In genomic region chr9:96618209-96619108, GRCh38 we compare ENCODE assay signal across 9 cellular contexts. TPM values are rescaled to one million over a fixed set of nuclear protein-coding genes. Genes with fewer than 3 reads are reported as not detected.
DNase-seq lines count a peak whose midpoint lies in the region; ATAC-seq and TF ChIP-seq lines count a peak whose summit lies in the region.
"Had no signal": no experiment of that assay in that cellular context is flagged by ENCODE, and none has a peak within 500 bp of the region (broad histone marks: within the 10 kb centered on the region; RNA-seq: fewer than 3 reads in every experiment).

No MANE protein-coding gene starts in this region.

- ATAC-seq in stimulated activated naive B cell treated with anti-CD40 and anti-IgM and Interleukin-4, amounts not matched to agents 10 μg/mL and 1 μg/mL and 100 μg/mL, for 72 hours (replicated peaks) = no peak

- H3K79me2 ChIP-seq in ACC112 (ENCODE audit: control insufficient read depth, insufficient read depth, low read length, unreplicated experiment) = peaks cover 8% of the 10 kb centered on the region

- H3K27me3 ChIP-seq in ACC112 (ENCODE audit: insufficient read depth, low read length) (no peaks in the 10 kb centered on the region), endodermal cell (ENCODE audit: control insufficient read depth, insufficient read depth, low read length, poor library complexity, severe bottlenecking) (no peaks in the 10 kb centered on the region)

- peak overlapping the region; percentile 62 for H3K4me3 Mint-ChIP-seq in activated CD4-positive, alpha-beta memory T cell treated with anti-CD3 and anti-CD28 coated beads for 36 hours
- peak overlapping the region; percentile 63 for H3K4me3 Mint-ChIP-seq in endodermal cell
- H3K4me3 Mint-ChIP-seq in stimulated activated naive B cell treated with anti-CD40 and anti-IgM and Interleukin-4, amounts not matched to agents 10 μg/mL and 1 μg/mL and 100 μg/mL, for 72 hours = peak overlapping the region; percentile 74 to 77

- H2AFZ ChIP-seq in ACC112 (ENCODE audit: low read length, unreplicated experiment) = peak overlapping the region; percentile 85

- DNase-seq in HFF-Myc (ENCODE audit: extremely low read depth, low read depth) (no peak), endodermal cell (peak; percentile 75), medulla oblongata (ENCODE audit: extremely low spot score) (peak; percentile 64), GDM1 (lab: John Stamatoyannopoulos, UW) (no peak), SHP77 treated with DMSO at 0.1 percent for 48 hours (lab: John Stamatoyannopoulos, UW) (no peak)
- DNase-seq in activated CD4-positive, alpha-beta memory T cell treated with anti-CD3 and anti-CD28 coated beads for 36 hours = peak; percentile 36
- DNase-seq in stimulated activated naive B cell treated with anti-CD40 and anti-IgM and Interleukin-4, amounts not matched to agents 10 μg/mL and 1 μg/mL and 100 μg/mL, for 72 hours = no peak

- POLR2A ChIA-PET in activated CD4-positive, alpha-beta memory T cell treated with anti-CD3 and anti-CD28 coated beads for 36 hours (lab: Charles Lee) = interaction anchor here (0.6 kb wide), 1 partner anchor 1353 kb away, joined by 4 read pairs; no protein-coding TSS in a partner anchor

- no peak overlapping the region for H3K27ac Mint-ChIP-seq in activated CD4-positive, alpha-beta memory T cell treated with anti-CD3 and anti-CD28 coated beads for 36 hours
- no peak overlapping the region for H3K27ac Mint-ChIP-seq in endodermal cell
- H3K27ac Mint-ChIP-seq in stimulated activated naive B cell treated with anti-CD40 and anti-IgM and Interleukin-4, amounts not matched to agents 10 μg/mL and 1 μg/mL and 100 μg/mL, for 72 hours = no peak overlapping the region

- H3K36me3 ChIP-seq in ACC112 (ENCODE audit: insufficient read depth, low read length) = no peaks in the 10 kb centered on the region
- no peaks in the 10 kb centered on the region for H3K36me3 ChIP-seq in endodermal cell (ENCODE audit: control insufficient read depth, insufficient read depth, low read length)

- H3K36me3 Mint-ChIP-seq in activated CD4-positive, alpha-beta memory T cell treated with anti-CD3 and anti-CD28 coated beads for 36 hours = no peaks in the 10 kb centered on the region
- no peaks in the 10 kb centered on the region for H3K36me3 Mint-ChIP-seq in endodermal cell (ENCODE audit: low read depth)
- no peaks in the 10 kb centered on the region for H3K36me3 Mint-ChIP-seq in stimulated activated naive B cell treated with anti-CD40 and anti-IgM and Interleukin-4, amounts not matched to agents 10 μg/mL and 1 μg/mL and 100 μg/mL, for 72 hours

- CTCF ChIA-PET in activated CD4-positive, alpha-beta memory T cell treated with anti-CD3 and anti-CD28 coated beads for 36 hours (lab: Charles Lee) = interaction anchor here (0.6 to 1.5 kb wide), 6 partner anchors 32 to 290 kb away, joined by 3 to 4 read pairs (median 4); no protein-coding TSS in a partner anchor

- intact Hi-C loops in activated CD4-positive, alpha-beta memory T cell treated with anti-CD3 and anti-CD28 coated beads for 36 hours (cut with micrococcal nuclease) = no loop called here

- peaks cover 33% of the 10 kb centered on the region for H3K27me3 Mint-ChIP-seq in activated CD4-positive, alpha-beta memory T cell treated with anti-CD3 and anti-CD28 coated beads for 36 hours
- peaks cover 4% of the 10 kb centered on the region for H3K27me3 Mint-ChIP-seq in endodermal cell (ENCODE audit: insufficient read depth)
- H3K27me3 Mint-ChIP-seq in stimulated activated naive B cell treated with anti-CD40 and anti-IgM and Interleukin-4, amounts not matched to agents 10 μg/mL and 1 μg/mL and 100 μg/mL, for 72 hours = peaks cover 34 to 62% of the 10 kb centered on the region in 2 donors

- H3K4me1 ChIP-seq in ACC112 (ENCODE audit: control insufficient read depth, insufficient read depth, low read length, unreplicated experiment) = peaks cover 20% of the 10 kb centered on the region
- H3K4me1 ChIP-seq in endodermal cell (ENCODE audit: control insufficient read depth, insufficient read depth, low read length) = peaks cover 8% of the 10 kb centered on the region

- peak overlapping the region; percentile 10; the same call in 1 of the 2 replicates for H3K27ac ChIP-seq in ACC112 (ENCODE audit: low read depth, low read length)
- H3K27ac ChIP-seq in endodermal cell (ENCODE audit: low read depth, low read length) = no peak overlapping the region

- peak overlapping the region; percentile 79 for H3K4me3 ChIP-seq in ACC112 (ENCODE audit: low read depth, low read length)
- peak overlapping the region; percentile 61 for H3K4me3 ChIP-seq in HFF-Myc (replicated peaks; ENCODE audit: low read depth, low read length)
- peak overlapping the region; percentile 91 for H3K4me3 ChIP-seq in endodermal cell (ENCODE audit: low read length)
- H3K4me3 ChIP-seq: GM12878 had no signal

- no peaks in the 10 kb centered on the region for H3K9me3 ChIP-seq in endodermal cell (ENCODE audit: control insufficient read depth, low read length)

- no peaks in the 10 kb centered on the region for H3K9me3 Mint-ChIP-seq in activated CD4-positive, alpha-beta memory T cell treated with anti-CD3 and anti-CD28 coated beads for 36 hours
- H3K9me3 Mint-ChIP-seq in endodermal cell = no peaks in the 10 kb centered on the region
- H3K9me3 Mint-ChIP-seq in stimulated activated naive B cell treated with anti-CD40 and anti-IgM and Interleukin-4, amounts not matched to agents 10 μg/mL and 1 μg/mL and 100 μg/mL, for 72 hours = no peaks in the 10 kb centered on the region

- 2 to 3% methylated on average over 31 to 67 of the region's 67 CpGs for WGBS in endodermal cell (ENCODE audit: insufficient coverage in 1 of 2, insufficient read length in 1 of 2), 2 experiments

- peaks cover 3% of the 10 kb centered on the region for H3K4me1 Mint-ChIP-seq in activated CD4-positive, alpha-beta memory T cell treated with anti-CD3 and anti-CD28 coated beads for 36 hours (ENCODE audit: low read depth)
- peaks cover 32% of the 10 kb centered on the region for H3K4me1 Mint-ChIP-seq in endodermal cell
- H3K4me1 Mint-ChIP-seq in stimulated activated naive B cell treated with anti-CD40 and anti-IgM and Interleukin-4, amounts not matched to agents 10 μg/mL and 1 μg/mL and 100 μg/mL, for 72 hours = peaks cover 3 to 6% of the 10 kb centered on the region in 2 donors

- H3K9ac ChIP-seq in endodermal cell (ENCODE audit: extremely low read depth, low read length, poor library complexity, severe bottlenecking) = peak overlapping the region; percentile 47

- TF ChIP-seq CTCF in HFF-Myc (IDR thresholded peaks at IDR 0.05; ENCODE audit: low read depth, low read length, missing control alignments) = no peak
- no peak for TF ChIP-seq CTCF in endodermal cell (conservative IDR thresholded peaks at IDR 0.05)

RNA-seq across cellular contexts. Expression of gene CDC14B, which starts 1.2 kb away (rescaled TPM):
- 1 to 10 TPM; 2.3 to 2.8 TPM for total RNA-seq in activated CD4-positive, alpha-beta memory T cell treated with anti-CD3 and anti-CD28 coated beads for 36 hours
- total RNA-seq in endodermal cell = 10 to 100 TPM; 47.5 to 48.3 TPM
- 16.4 TPM for polyA plus RNA-seq in endodermal cell (2013, experiment 1 of 2)
- polyA plus RNA-seq in endodermal cell (2013, experiment 2 of 2) = 17.9 TPM

RNA-seq across cellular contexts. Expression of gene PRXL2C, which starts 36.7 kb away (rescaled TPM):
- 10 to 100 TPM in 1 of 2 experiments, 1 to 10 TPM in 1; 10.0 to 11.4 TPM for total RNA-seq in activated CD4-positive, alpha-beta memory T cell treated with anti-CD3 and anti-CD28 coated beads for 36 hours
- 1 to 10 TPM; 2.5 to 4.9 TPM for total RNA-seq in endodermal cell
- 2.9 TPM for polyA plus RNA-seq in endodermal cell (2013, experiment 1 of 2)
- 3.2 TPM for polyA plus RNA-seq in endodermal cell (2013, experiment 2 of 2)

Comparison
In these comparisons a context has a peak if more than half of its experiments do, and no peak if none do; other contexts are left out.
1. DNase-seq: peak in activated CD4-positive, alpha-beta memory T cell treated with anti-CD3 and anti-CD28 coated beads for 36 hours (single experiment), endodermal cell (single experiment) and medulla oblongata (single experiment); none in HFF-Myc (single experiment), stimulated activated naive B cell treated with anti-CD40 and anti-IgM and Interleukin-4, amounts not matched to agents 10 μg/mL and 1 μg/mL and 100 μg/mL, for 72 hours (single experiment), GDM1 (single experiment) and SHP77 treated with DMSO at 0.1 percent for 48 hours (single experiment).
2. RNA of gene CDC14B, which starts 1.2 kb away (total RNA-seq): 47.5 to 48.3 TPM in endodermal cell; 2.3 to 2.8 TPM in activated CD4-positive, alpha-beta memory T cell treated with anti-CD3 and anti-CD28 coated beads for 36 hours; every median in the first group is over 10 times any median in the second.
3. Peak in every context shown above with its lines, with median percentiles within 50 percentile points of each other: H3K4me3 ChIP-seq and H3K4me3 Mint-ChIP-seq.